In the genomic region with DNA sequence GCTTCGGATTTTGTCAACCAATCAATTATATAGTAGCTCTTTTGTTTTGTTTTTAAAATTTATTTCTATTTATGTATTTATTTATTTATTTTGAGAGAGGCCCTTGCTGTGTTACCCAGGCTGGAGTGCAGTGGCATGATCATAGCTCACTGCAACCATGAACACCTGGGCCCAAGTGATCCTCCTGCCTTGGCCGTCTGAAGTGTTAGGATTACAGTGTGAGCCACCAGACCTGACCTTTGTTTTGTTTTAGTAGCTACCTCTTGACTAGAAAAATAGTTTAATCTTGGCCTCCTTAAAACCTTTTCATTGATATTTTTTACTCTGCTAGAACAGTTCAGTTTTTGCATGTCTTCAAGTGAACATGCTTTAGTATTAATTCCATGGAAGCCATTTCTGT, we compare ENCODE assay signal across 1 cellular context.
TF ChIP-seq lines count a peak whose summit lies in the region.

No MANE protein-coding gene starts in this region.

TF ChIP-seq in GM12878, 131 proteins besides CTCF, POLR2A, EP300 and RAD21:
- no peak for TF ChIP-seq RUNX3 (IDR thresholded peaks at IDR 0.05; ENCODE audit: low read length)
